Comparison of ENCODE assay signal across 10 cellular contexts in genomic region chr17:41521574-41522261, GRCh38. TPM values are rescaled to one million over a fixed set of nuclear protein-coding genes. Genes with fewer than 3 reads are reported as not detected.
A peak's percentile ranks its signal among the peaks of the same experiment; 100 is the strongest.
DNase-seq lines count a peak whose midpoint lies in the region; ATAC-seq, FAIRE-seq and TF ChIP-seq lines count a peak whose summit lies in the region.
"Had no signal": no experiment of that assay in that cellular context is flagged by ENCODE, and none has a peak within 500 bp of the region (broad histone marks: within the 10 kb centered on the region; RNA-seq: fewer than 3 reads in every experiment).

No MANE protein-coding gene starts in this region.

- no peaks in the 10 kb centered on the region for H3K9me3 Mint-ChIP-seq in HFFc6
- H3K9me3 Mint-ChIP-seq: activated B cell treated with CpG ODN at 0.5 μM for 24 hours had no signal

- H3K4me3 ChIP-seq in astrocyte of the cerebellum (ENCODE audit: low read depth, low read length): no peak overlapping the region
- H3K4me3 ChIP-seq: right atrium auricular region had no signal

- peak; percentile 61 for DNase-seq in 8988T
- DNase-seq in HFFc6: peak; percentile 87
- DNase-seq in astrocyte of the cerebellum (ENCODE audit: low read depth): peak; percentile 27
- peak; percentile 97 for DNase-seq in kidney tubule cell (ENCODE audit: low spot score)
- DNase-seq in NCI-H69 (lab: John Stamatoyannopoulos, UW): no peak
- no peak for DNase-seq in D721Med (ENCODE audit: insufficient read length, low spot score)
- no peak for DNase-seq in activated gamma-delta T cell (lab: John Stamatoyannopoulos, UW)
- DNase-seq: activated B cell treated with CpG ODN at 0.5 μM for 24 hours had no signal

- in situ Hi-C loops in astrocyte of the cerebellum (cut with HindIII; ENCODE audit: low sequenced_read_pairs): no loop called here

- peaks cover 44% of the 10 kb centered on the region for H3K4me1 Mint-ChIP-seq in HFFc6 (ENCODE audit: low read depth)
- H3K4me1 Mint-ChIP-seq: activated B cell treated with CpG ODN at 0.5 μM for 24 hours had no signal

- ATAC-seq in GM18519 (IDR thresholded peaks at IDR 0.05; ENCODE audit: low FRiP score, unreplicated experiment): no peak

- H3K36me3 Mint-ChIP-seq in HFFc6 (ENCODE audit: low read depth): no peaks in the 10 kb centered on the region

- FAIRE-seq in D721Med (lab: Jason Lieb, UNC): no peak

- peak overlapping the region; percentile 53 for H3K4me3 Mint-ChIP-seq in HFFc6
- H3K4me3 Mint-ChIP-seq: activated B cell treated with CpG ODN at 0.5 μM for 24 hours had no signal

- TF ChIP-seq CTCF in HFFc6 (IDR thresholded peaks at IDR 0.05): peak; percentile 40
- TF ChIP-seq CTCF in astrocyte of the cerebellum (IDR thresholded peaks at IDR 0.05; ENCODE audit: low read depth, low read length, missing control alignments): no peak
- no peak for TF ChIP-seq CTCF in D721Med (IDR thresholded peaks at IDR 0.05; ENCODE audit: insufficient read depth, missing control alignments)

- H3K27me3 Mint-ChIP-seq in HFFc6 (ENCODE audit: insufficient read depth): peaks cover 1% of the 10 kb centered on the region

- peak overlapping the region; percentile 92 for H3K27ac Mint-ChIP-seq in HFFc6
- H3K27ac Mint-ChIP-seq: activated B cell treated with CpG ODN at 0.5 μM for 24 hours had no signal

RNA-seq across cellular contexts. Expression of gene KRT15, which starts 3.0 kb away (rescaled TPM):
- 1 to 10 TPM; 5.0 to 8.6 (median 6.9) TPM for total RNA-seq in HFFc6 (2021; fragmentation: NEBNext Ultra II Directional; extraction: Animal tissue kit (Norgen Biotek cat#: 25700))
- total RNA-seq: activated B cell treated with CpG ODN at 0.5 μM for 24 hours had no signal

RNA-seq across cellular contexts. Expression of gene KRT19, which starts 6.4 kb away (rescaled TPM):
- 100 to 1,000 TPM in 2 of 6 experiments, 10 to 100 TPM in 4; 45.7 to 244 (median 50.6) TPM for total RNA-seq in HFFc6 (2021; fragmentation: NEBNext Ultra II Directional; extraction: Animal tissue kit (Norgen Biotek cat#: 25700))
- total RNA-seq: activated B cell treated with CpG ODN at 0.5 μM for 24 hours had no signal

RNA-seq across cellular contexts. Expression of gene KRT13, which starts 16.3 kb away (rescaled TPM):
- total RNA-seq in HFFc6 (2021; fragmentation: NEBNext Ultra II Directional; extraction: Animal tissue kit (Norgen Biotek cat#: 25700)): not detected
- total RNA-seq: activated B cell treated with CpG ODN at 0.5 μM for 24 hours, right atrium auricular region had no signal

RNA-seq across cellular contexts. Expression of gene KRT36, which starts 32.0 kb away (rescaled TPM):
- not detected for total RNA-seq in HFFc6 (2021; fragmentation: NEBNext Ultra II Directional; extraction: Animal tissue kit (Norgen Biotek cat#: 25700))
- total RNA-seq: activated B cell treated with CpG ODN at 0.5 μM for 24 hours, right atrium auricular region had no signal

RNA-seq across cellular contexts. Expression of gene KRT35, which starts 40.8 kb away (rescaled TPM):
- not detected for total RNA-seq in HFFc6 (2021; fragmentation: NEBNext Ultra II Directional; extraction: Animal tissue kit (Norgen Biotek cat#: 25700))
- total RNA-seq: activated B cell treated with CpG ODN at 0.5 μM for 24 hours, right atrium auricular region had no signal

Comparison
In these comparisons a context has a peak if more than half of its experiments do, and no peak if none do; other contexts are left out.
1. DNase-seq: peak in 8988T (single experiment), HFFc6 (single experiment), astrocyte of the cerebellum (single experiment) and kidney tubule cell (single experiment); none in NCI-H69 (single experiment), D721Med (single experiment) and activated gamma-delta T cell (single experiment).